In genomic region chr10:13302821-13303555, GRCh38 we compare ENCODE assay signal across 7 cellular contexts. TPM values are rescaled to one million over a fixed set of nuclear protein-coding genes. Genes with fewer than 3 reads are reported as not detected.
DNase-seq lines count a peak whose midpoint lies in the region; ATAC-seq, FAIRE-seq and TF ChIP-seq lines count a peak whose summit lies in the region.

No MANE protein-coding gene starts in this region.

- no peaks in the 10 kb centered on the region for H4K20me1 ChIP-seq in GM23338 (replicated peaks; ENCODE audit: insufficient read depth)

- H3K4me3 ChIP-seq in GM23338 (peak overlapping the region; percentile 61; the same call in 1 of the 2 replicates), fibroblast of villous mesenchyme (ENCODE audit: low read depth, low read length) (peak overlapping the region; percentile 75)

- TF ChIP-seq CTCF in GM23338 (conservative IDR thresholded peaks at IDR 0.05; ENCODE audit: low read depth in 2 of 2) (no peak), RWPE1 (conservative IDR thresholded peaks at IDR 0.05; ENCODE audit: low read depth) (no peak), fibroblast of villous mesenchyme (IDR thresholded peaks at IDR 0.05; ENCODE audit: insufficient read depth, low read depth, low read length) (no peak)

- no peaks in the 10 kb centered on the region for H3K9me2 ChIP-seq in GM23338 (ENCODE audit: insufficient read depth)

- H3K4me1 ChIP-seq in GM23338 (ENCODE audit: insufficient read depth): peaks cover 9% of the 10 kb centered on the region; the same call in 1 of the 2 replicates

- H3K4me2 ChIP-seq in GM23338: no peak overlapping the region

- H3F3A ChIP-seq in GM23338 (replicated peaks; ENCODE audit: low read depth): 0 out of 2 replicates have a peak, but pooled peaks cover 21% of the 10 kb centered on the region

- no peak overlapping the region for H3K27ac Mint-ChIP-seq in GM23338
- peak overlapping the region; percentile 99 for H3K27ac Mint-ChIP-seq in stimulated activated effector memory CD8-positive, alpha-beta T cell treated with anti-CD3 and anti-CD28 coated beads, Interleukin-12 subunit alpha, Interleukin-12 subunit beta, amount 100 ng/mL, for 72 hours

- H3K79me2 ChIP-seq in GM23338 (replicated peaks; ENCODE audit: insufficient read depth): no peaks in the 10 kb centered on the region

- CTCF ChIA-PET in RWPE1 (lab: Yijun Ruan, JAX): interaction anchor here (0.6 to 1.8 kb wide), 16 partner anchors 13 to 1082 kb away, joined by 3 to 9 read pairs (median 3); no protein-coding TSS in a partner anchor

- H3K36me3 Mint-ChIP-seq in GM23338 (ENCODE audit: low read depth): no peaks in the 10 kb centered on the region; the same call in 2 of the 3 replicates
- H3K36me3 Mint-ChIP-seq in stimulated activated effector memory CD8-positive, alpha-beta T cell treated with anti-CD3 and anti-CD28 coated beads, Interleukin-12 subunit alpha, Interleukin-12 subunit beta, amount 100 ng/mL, for 72 hours: peaks cover 24% of the 10 kb centered on the region

- H3K27me3 Mint-ChIP-seq in GM23338 (ENCODE audit: insufficient read depth, low read depth, poor library complexity): peaks cover 14% of the 10 kb centered on the region

- H3K27ac ChIP-seq in GM23338 (ENCODE audit: low read depth): no peak overlapping the region
- H3K27ac ChIP-seq in RWPE1: peak overlapping the region; percentile 88

- H3K4me1 Mint-ChIP-seq in GM23338: peaks cover 10% of the 10 kb centered on the region; the same call in 2 of the 3 replicates
- peaks cover 30% of the 10 kb centered on the region for H3K4me1 Mint-ChIP-seq in stimulated activated effector memory CD8-positive, alpha-beta T cell treated with anti-CD3 and anti-CD28 coated beads, Interleukin-12 subunit alpha, Interleukin-12 subunit beta, amount 100 ng/mL, for 72 hours

- H3K36me3 ChIP-seq in GM23338 (ENCODE audit: insufficient read depth): no peaks in the 10 kb centered on the region; the same call in 1 of the 2 replicates

- no peak for FAIRE-seq in RCC 7860 (lab: Jason Lieb, UNC)

- peaks cover 3% of the 10 kb centered on the region; the same call in 1 of the 3 replicates for H3K9me3 Mint-ChIP-seq in GM23338
- H3K9me3 Mint-ChIP-seq in stimulated activated effector memory CD8-positive, alpha-beta T cell treated with anti-CD3 and anti-CD28 coated beads, Interleukin-12 subunit alpha, Interleukin-12 subunit beta, amount 100 ng/mL, for 72 hours: no peaks in the 10 kb centered on the region

- DNase-seq in GM23338 (ENCODE audit: low spot score) (no peak), RWPE1 (ENCODE audit: low spot score) (no peak), fibroblast of villous mesenchyme (ENCODE audit: low read depth) (no peak), NCI-H82 (lab: John Stamatoyannopoulos, UW) (no peak), RCC 7860 (ENCODE audit: low spot score) (no peak), NCI-H1092 treated with DMSO at 0.1 percent for 48 hours (lab: John Stamatoyannopoulos, UW) (no peak)
- DNase-seq in stimulated activated effector memory CD8-positive, alpha-beta T cell treated with anti-CD3 and anti-CD28 coated beads, Interleukin-12 subunit alpha, Interleukin-12 subunit beta, amount 100 ng/mL, for 72 hours (ENCODE audit: low spot score in 2 of 2): no peak

- 0 out of 2 replicates have a peak, but pooled peaks cover 5% of the 10 kb centered on the region for H3K27me3 ChIP-seq in GM23338 (ENCODE audit: insufficient read depth)

- no peak for ATAC-seq in GM23338
- no peak for ATAC-seq in stimulated activated effector memory CD8-positive, alpha-beta T cell treated with anti-CD3 and anti-CD28 coated beads, Interleukin-12 subunit alpha, Interleukin-12 subunit beta, amount 100 ng/mL, for 72 hours

- H2AFZ ChIP-seq in GM23338: no peak overlapping the region

- H3K4me3 Mint-ChIP-seq in GM23338: no peak overlapping the region; the same call in 2 of the 3 replicates
- peak overlapping the region; percentile 88 for H3K4me3 Mint-ChIP-seq in stimulated activated effector memory CD8-positive, alpha-beta T cell treated with anti-CD3 and anti-CD28 coated beads, Interleukin-12 subunit alpha, Interleukin-12 subunit beta, amount 100 ng/mL, for 72 hours

- POLR2A ChIA-PET in RWPE1 (lab: Yijun Ruan, JAX; ENCODE audit: low non-redundant PET): no interaction called here

TF ChIP-seq in GM23338, 12 proteins besides CTCF, POLR2A, EP300 and RAD21 (continues in another document):
- TF ChIP-seq, protein P1, sequence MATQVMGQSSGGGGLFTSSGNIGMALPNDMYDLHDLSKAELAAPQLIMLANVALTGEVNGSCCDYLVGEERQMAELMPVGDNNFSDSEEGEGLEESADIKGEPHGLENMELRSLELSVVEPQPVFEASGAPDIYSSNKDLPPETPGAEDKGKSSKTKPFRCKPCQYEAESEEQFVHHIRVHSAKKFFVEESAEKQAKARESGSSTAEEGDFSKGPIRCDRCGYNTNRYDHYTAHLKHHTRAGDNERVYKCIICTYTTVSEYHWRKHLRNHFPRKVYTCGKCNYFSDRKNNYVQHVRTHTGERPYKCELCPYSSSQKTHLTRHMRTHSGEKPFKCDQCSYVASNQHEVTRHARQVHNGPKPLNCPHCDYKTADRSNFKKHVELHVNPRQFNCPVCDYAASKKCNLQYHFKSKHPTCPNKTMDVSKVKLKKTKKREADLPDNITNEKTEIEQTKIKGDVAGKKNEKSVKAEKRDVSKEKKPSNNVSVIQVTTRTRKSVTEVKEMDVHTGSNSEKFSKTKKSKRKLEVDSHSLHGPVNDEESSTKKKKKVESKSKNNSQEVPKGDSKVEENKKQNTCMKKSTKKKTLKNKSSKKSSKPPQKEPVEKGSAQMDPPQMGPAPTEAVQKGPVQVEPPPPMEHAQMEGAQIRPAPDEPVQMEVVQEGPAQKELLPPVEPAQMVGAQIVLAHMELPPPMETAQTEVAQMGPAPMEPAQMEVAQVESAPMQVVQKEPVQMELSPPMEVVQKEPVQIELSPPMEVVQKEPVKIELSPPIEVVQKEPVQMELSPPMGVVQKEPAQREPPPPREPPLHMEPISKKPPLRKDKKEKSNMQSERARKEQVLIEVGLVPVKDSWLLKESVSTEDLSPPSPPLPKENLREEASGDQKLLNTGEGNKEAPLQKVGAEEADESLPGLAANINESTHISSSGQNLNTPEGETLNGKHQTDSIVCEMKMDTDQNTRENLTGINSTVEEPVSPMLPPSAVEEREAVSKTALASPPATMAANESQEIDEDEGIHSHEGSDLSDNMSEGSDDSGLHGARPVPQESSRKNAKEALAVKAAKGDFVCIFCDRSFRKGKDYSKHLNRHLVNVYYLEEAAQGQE (IDR thresholded peaks at IDR 0.05; ENCODE audit: unreplicated experiment): no peak
- TF ChIP-seq ZNF114 (CRISPR knock-in tag; IDR thresholded peaks at IDR 0.05) (no peak), STAT1 (IDR thresholded peaks at IDR 0.05; ENCODE audit: unreplicated experiment) (no peak)

RNA-seq across cellular contexts. Expression of gene PHYH, which starts 3.1 kb away (rescaled TPM):
- total RNA-seq in GM23338 (2014; rRNA removed; shearing (Covaris generic)): 10.9 and 17.9 TPM in 2 replicates
- polyA plus RNA-seq in GM23338 (2016; fragmentation: Nextera tagmentation; extraction: Ambion mirVana): 25.7 and 29.8 TPM in 2 replicates
- 14.5 and 16.0 TPM in 2 replicates for total RNA-seq in fibroblast of villous mesenchyme

RNA-seq across cellular contexts. Expression of gene SEPHS1, which starts 45.1 kb away (rescaled TPM):
- 609 and 662 TPM in 2 replicates for total RNA-seq in GM23338 (2014; rRNA removed; shearing (Covaris generic))
- 260 and 274 TPM in 2 replicates for polyA plus RNA-seq in GM23338 (2016; fragmentation: Nextera tagmentation; extraction: Ambion mirVana)
- 18.1 and 26.1 TPM in 2 replicates for total RNA-seq in fibroblast of villous mesenchyme

Comparison
In these comparisons a context has a peak if more than half of its experiments do, and no peak if none do; other contexts are left out.
1. RNA of gene SEPHS1, which starts 45.1 kb away (total RNA-seq): 609 to 662 TPM in GM23338; 18.1 to 26.1 TPM in fibroblast of villous mesenchyme; every median in the first group is over 10 times any median in the second.